ENCODE assay signal across 22 cellular contexts in genomic region chr9:35191105-35191504, GRCh38.
"Had no signal": no experiment of that assay in that cellular context is flagged by ENCODE, and none has a peak within 500 bp of the region (broad histone marks: within the 10 kb centered on the region; RNA-seq: fewer than 3 reads in every experiment).

No MANE protein-coding gene starts in this region.

- H3K4me1 Mint-ChIP-seq: mesothelial cell of epicardium had no signal

- H3K27me3 Mint-ChIP-seq: dendritic cell treated with granulocyte-macrophage colony-stimulating factor and Interleukin-4, amounts not matched to agents 40 ng/mL and 50 ng/mL, for 4 days had no signal

- H3K9me3 ChIP-seq: colonic mucosa, gastrocnemius medialis had no signal

- H3K27ac ChIP-seq: colonic mucosa, epithelial cell of prostate, esophagus squamous epithelium, gastrocnemius medialis, heart right ventricle, left lung, lower lobe of right lung had no signal

- H3K27me3 ChIP-seq: colonic mucosa, esophagus squamous epithelium, gastrocnemius medialis, heart right ventricle, left lung had no signal

- H3K27ac Mint-ChIP-seq: dendritic cell treated with granulocyte-macrophage colony-stimulating factor and Interleukin-4, amounts not matched to agents 40 ng/mL and 50 ng/mL, for 4 days; effector memory CD8-positive, alpha-beta T cell; mesothelial cell of epicardium had no signal

- H3K9me3 Mint-ChIP-seq: effector memory CD8-positive, alpha-beta T cell had no signal

- H3K4me3 Mint-ChIP-seq: dendritic cell treated with granulocyte-macrophage colony-stimulating factor and Interleukin-4, amounts not matched to agents 40 ng/mL and 50 ng/mL, for 4 days; effector memory CD8-positive, alpha-beta T cell; mesothelial cell of epicardium had no signal

- DNase-seq: colonic mucosa; cortex of kidney; effector CD8-positive, alpha-beta T cell; effector memory CD8-positive, alpha-beta T cell; erythroblast; esophagus squamous epithelium; foreskin fibroblast; foreskin melanocyte; gastrocnemius medialis; glutamatergic neuron; head of caudate nucleus; heart right ventricle; hippocampal formation; left cardiac atrium; left lung; left ventricle myocardium superior; lower lobe of right lung; mesenchymal stem cell; mucosa of descending colon had no signal

- H3K4me3 ChIP-seq: colonic mucosa, esophagus squamous epithelium, gastrocnemius medialis, heart right ventricle, left lung, lower lobe of right lung, mucosa of descending colon had no signal

- H3K36me3 ChIP-seq: colonic mucosa, gastrocnemius medialis, lower lobe of right lung had no signal

- H3K4me1 ChIP-seq: colonic mucosa, esophagus squamous epithelium, left lung, lower lobe of right lung had no signal
